Comparison of ENCODE assay signal across 8 cellular contexts in the genomic region with DNA sequence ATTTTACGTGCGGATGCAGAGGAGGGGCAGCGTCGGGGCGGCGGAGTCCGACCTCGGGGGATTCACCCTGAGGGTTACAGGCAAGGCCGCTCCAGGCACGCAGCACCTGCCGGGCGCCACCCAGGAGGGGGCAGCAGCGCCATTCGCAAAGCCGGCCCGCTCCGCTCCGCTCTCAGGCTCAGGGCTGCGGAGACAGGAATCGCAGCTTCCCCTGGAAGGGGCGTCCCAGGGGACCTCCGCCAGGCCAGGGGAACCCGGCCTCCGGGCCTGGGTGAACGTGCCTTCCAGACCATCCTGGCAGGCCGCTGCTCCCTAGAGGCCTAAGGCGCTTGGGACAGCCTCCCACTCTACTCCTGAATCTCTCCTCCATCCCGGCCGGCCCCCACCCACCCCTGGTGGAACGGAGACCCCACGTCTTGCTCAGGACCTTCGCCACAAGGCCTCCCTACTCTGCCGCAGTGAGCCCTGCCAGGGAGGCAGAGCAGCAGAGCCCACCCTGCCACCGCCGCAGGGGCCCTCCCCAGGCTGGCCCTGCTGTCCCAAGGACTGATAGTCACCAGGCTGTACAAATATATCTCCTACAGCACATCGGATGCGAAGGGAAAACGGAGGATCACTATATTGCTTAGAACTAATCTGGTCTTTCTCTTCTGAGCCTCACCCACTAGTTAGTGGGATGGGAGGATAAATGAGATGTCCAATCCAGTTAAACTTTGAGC.
DNase-seq lines count a peak whose midpoint lies in the region; ATAC-seq and FAIRE-seq lines count a peak whose summit lies in the region.

No MANE protein-coding gene starts in this region.

- H3K27me3 ChIP-seq in effector memory CD4-positive, alpha-beta T cell (replicated peaks; ENCODE audit: control insufficient read depth, insufficient read depth, low read length, poor library complexity, severe bottlenecking) = no peaks in the 10 kb centered on the region
- no peaks in the 10 kb centered on the region for H3K27me3 ChIP-seq in mesendoderm (ENCODE audit: insufficient read depth, low read length, poor library complexity)

- no peak overlapping the region for H2AK5ac ChIP-seq in mesendoderm (ENCODE audit: low read length)

- peak overlapping the region; percentile 71 for H3K56ac ChIP-seq in mesendoderm (ENCODE audit: low read length)

- DNase-seq in EL (peak; percentile 44), Kasumi-1 (lab: John Stamatoyannopoulos, UW) (peak; percentile 52 to 59), mesendoderm (peak; percentile 88), HTR-8/SVneo (ENCODE audit: insufficient read length, low spot score) (no peak)
- DNase-seq in activated CD4-positive, alpha-beta T cell treated with anti-CD3 and anti-CD28 coated beads, Interleukin-2, amount 50 U/mL, for 24 hours (ENCODE audit: low read depth in 1 of 2, low spot score in 1 of 2) = peak; percentile 63 to 64
- peak; percentile 9 to 50 (median 36) for DNase-seq in effector memory CD4-positive, alpha-beta T cell
- DNase-seq in stimulated activated CD8-positive, alpha-beta memory T cell treated with anti-CD3 and anti-CD28 coated beads, Interleukin-4, amount 100 ng/mL, for 4 hours (ENCODE audit: low read depth in 2 of 2, low spot score in 1 of 2) = peak; percentile 18 to 31

- H3K18ac ChIP-seq in mesendoderm (ENCODE audit: low read length) = peak overlapping the region; percentile 0

- FAIRE-seq in HTR-8/SVneo (lab: Jason Lieb, UNC) = no peak

- H4K5ac ChIP-seq in mesendoderm (ENCODE audit: low read length) = no peak overlapping the region

- peak overlapping the region; percentile 32 for H3K4me2 ChIP-seq in mesendoderm (ENCODE audit: low read length)

- H2BK5ac ChIP-seq in mesendoderm (ENCODE audit: low read length) = no peak overlapping the region

- H3K4me1 ChIP-seq in effector memory CD4-positive, alpha-beta T cell (ENCODE audit: control insufficient read depth, insufficient read depth, low read length, poor library complexity, severe bottlenecking) = peaks cover 3% of the 10 kb centered on the region
- peaks cover 9% of the 10 kb centered on the region for H3K4me1 ChIP-seq in mesendoderm (ENCODE audit: control insufficient read depth, low read depth, low read length)

- H3K79me1 ChIP-seq in mesendoderm (ENCODE audit: low read length) = no peaks in the 10 kb centered on the region

- H3K79me2 ChIP-seq in mesendoderm (ENCODE audit: control insufficient read depth, insufficient read depth, low read length) = no peaks in the 10 kb centered on the region

- no peak overlapping the region for H3K4ac ChIP-seq in mesendoderm (ENCODE audit: low read depth, low read length)

- ATAC-seq in GM21723 (IDR thresholded peaks at IDR 0.05; ENCODE audit: unreplicated experiment) = peak; percentile 95

- H2BK120ac ChIP-seq in mesendoderm (ENCODE audit: low read depth, low read length) = no peak overlapping the region

- H4K8ac ChIP-seq in mesendoderm (ENCODE audit: low read depth, low read length) = no peak overlapping the region

- no peaks in the 10 kb centered on the region for H3K36me3 ChIP-seq in effector memory CD4-positive, alpha-beta T cell (ENCODE audit: control insufficient read depth, insufficient read depth, low read length)
- H3K36me3 ChIP-seq in mesendoderm (ENCODE audit: control insufficient read depth, insufficient read depth, low read length) = no peaks in the 10 kb centered on the region

- no peak overlapping the region for H3K27ac ChIP-seq in effector memory CD4-positive, alpha-beta T cell (ENCODE audit: insufficient read depth, low read length, poor library complexity, severe bottlenecking)
- no peak overlapping the region for H3K27ac ChIP-seq in mesendoderm (ENCODE audit: low read depth, low read length)

- no peak overlapping the region for H2BK15ac ChIP-seq in mesendoderm (replicated peaks; ENCODE audit: low read depth)

- no peak overlapping the region for H3K4me3 ChIP-seq in effector memory CD4-positive, alpha-beta T cell (ENCODE audit: insufficient read depth, low read depth, low read length, poor library complexity, severe bottlenecking)
- H3K4me3 ChIP-seq in mesendoderm (ENCODE audit: low read length) = no peak overlapping the region

- H3K9ac ChIP-seq in mesendoderm (ENCODE audit: low read length) = peak overlapping the region; percentile 39

- WGBS in mesendoderm (ENCODE audit: extremely low coverage, insufficient coverage, low lambda C conversion rate) = no CpG with 5 or more reads among the region's 38 CpGs

- no peaks in the 10 kb centered on the region for H3K9me3 ChIP-seq in effector memory CD4-positive, alpha-beta T cell (ENCODE audit: control insufficient read depth, low read length)

- H3K23ac ChIP-seq in mesendoderm (ENCODE audit: low read length) = no peak overlapping the region
